Comparison of ENCODE assay signal across 1 cellular context in the genomic region with DNA sequence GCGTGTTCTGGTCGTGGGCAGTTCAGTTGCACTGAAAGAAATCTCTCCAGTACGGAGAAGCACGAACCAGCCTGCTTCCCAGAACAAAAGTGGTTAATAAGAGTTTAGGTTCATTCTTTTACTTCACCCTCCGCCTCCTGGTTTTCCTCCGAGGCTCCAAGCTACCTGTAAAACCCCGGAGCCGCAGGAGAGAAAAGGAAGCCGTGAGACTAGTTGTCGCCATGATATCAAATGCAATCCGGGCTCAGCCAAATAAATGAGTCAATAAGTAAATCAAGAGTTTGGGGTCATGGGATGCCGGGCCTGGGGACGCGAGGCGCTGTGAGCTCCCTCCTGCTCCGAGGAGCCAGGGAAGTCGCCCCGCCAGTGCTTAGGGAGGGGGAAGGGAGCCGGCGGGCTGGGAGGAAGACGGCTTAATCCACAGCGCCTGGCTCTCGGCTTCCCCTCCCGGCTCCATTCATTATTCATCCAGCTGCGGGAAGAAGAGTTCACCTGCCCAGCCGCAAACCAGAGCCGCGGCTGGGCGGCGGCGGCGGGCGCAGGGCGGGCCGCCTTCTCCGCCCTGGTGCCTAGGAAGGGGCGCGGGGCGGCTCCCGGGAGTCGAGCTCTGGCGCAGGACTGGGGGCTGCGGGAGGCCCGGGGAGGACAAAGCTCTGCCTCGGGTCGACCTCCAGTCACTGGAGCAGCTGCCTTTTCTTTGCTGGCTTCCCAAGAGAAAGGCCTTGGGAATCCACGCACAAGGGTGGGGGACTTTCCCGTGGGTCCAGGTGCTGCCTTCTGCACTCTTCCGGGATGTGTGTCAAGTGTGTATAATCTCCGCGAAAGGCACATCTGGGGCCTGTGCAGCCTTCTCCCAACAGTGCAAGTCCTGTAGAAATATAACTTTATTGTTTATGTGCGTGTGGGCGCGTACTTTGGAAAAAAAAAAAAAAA.
TF ChIP-seq lines count a peak whose summit lies in the region.

No MANE protein-coding gene starts in this region.

TF ChIP-seq in HepG2, 621 proteins besides CTCF, POLR2A, EP300 and RAD21 (continued from another document and continues in another):
- TF ChIP-seq, protein P1, sequence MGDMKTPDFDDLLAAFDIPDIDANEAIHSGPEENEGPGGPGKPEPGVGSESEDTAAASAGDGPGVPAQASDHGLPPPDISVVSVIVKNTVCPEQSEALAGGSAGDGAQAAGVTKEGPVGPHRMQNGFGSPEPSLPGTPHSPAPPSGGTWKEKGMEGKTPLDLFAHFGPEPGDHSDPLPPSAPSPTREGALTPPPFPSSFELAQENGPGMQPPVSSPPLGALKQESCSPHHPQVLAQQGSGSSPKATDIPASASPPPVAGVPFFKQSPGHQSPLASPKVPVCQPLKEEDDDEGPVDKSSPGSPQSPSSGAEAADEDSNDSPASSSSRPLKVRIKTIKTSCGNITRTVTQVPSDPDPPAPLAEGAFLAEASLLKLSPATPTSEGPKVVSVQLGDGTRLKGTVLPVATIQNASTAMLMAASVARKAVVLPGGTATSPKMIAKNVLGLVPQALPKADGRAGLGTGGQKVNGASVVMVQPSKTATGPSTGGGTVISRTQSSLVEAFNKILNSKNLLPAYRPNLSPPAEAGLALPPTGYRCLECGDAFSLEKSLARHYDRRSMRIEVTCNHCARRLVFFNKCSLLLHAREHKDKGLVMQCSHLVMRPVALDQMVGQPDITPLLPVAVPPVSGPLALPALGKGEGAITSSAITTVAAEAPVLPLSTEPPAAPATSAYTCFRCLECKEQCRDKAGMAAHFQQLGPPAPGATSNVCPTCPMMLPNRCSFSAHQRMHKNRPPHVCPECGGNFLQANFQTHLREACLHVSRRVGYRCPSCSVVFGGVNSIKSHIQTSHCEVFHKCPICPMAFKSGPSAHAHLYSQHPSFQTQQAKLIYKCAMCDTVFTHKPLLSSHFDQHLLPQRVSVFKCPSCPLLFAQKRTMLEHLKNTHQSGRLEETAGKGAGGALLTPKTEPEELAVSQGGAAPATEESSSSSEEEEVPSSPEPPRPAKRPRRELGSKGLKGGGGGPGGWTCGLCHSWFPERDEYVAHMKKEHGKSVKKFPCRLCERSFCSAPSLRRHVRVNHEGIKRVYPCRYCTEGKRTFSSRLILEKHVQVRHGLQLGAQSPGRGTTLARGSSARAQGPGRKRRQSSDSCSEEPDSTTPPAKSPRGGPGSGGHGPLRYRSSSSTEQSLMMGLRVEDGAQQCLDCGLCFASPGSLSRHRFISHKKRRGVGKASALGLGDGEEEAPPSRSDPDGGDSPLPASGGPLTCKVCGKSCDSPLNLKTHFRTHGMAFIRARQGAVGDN (CRISPR knock-in tag; IDR thresholded peaks at IDR 0.05) = peak; percentile 67
- TF ChIP-seq LCORL (IDR thresholded peaks at IDR 0.05) = no peak
- 0 out of 2 replicates have a peak, but pooled peaks have one; percentile 17 for TF ChIP-seq LCORL (CRISPR knock-in tag; IDR thresholded peaks at IDR 0.05)
- TF ChIP-seq NCOA2 (CRISPR knock-in tag; IDR thresholded peaks at IDR 0.05) = 0 out of 2 replicates have a peak, but pooled peaks have one; percentile 9
- TF ChIP-seq NRL (CRISPR knock-in tag; IDR thresholded peaks at IDR 0.05; ENCODE audit: borderline replicate concordance) = peak; percentile 50; the same call in 1 of the 2 replicates
- TF ChIP-seq HNRNPLL (IDR thresholded peaks at IDR 0.05; ENCODE audit: low read depth, low read length, poor library complexity, severe bottlenecking) = peak; percentile 43
- TF ChIP-seq HDAC2 (CRISPR knock-in tag; IDR thresholded peaks at IDR 0.05) = no peak
- 0 out of 2 replicates have a peak, but pooled peaks have one; percentile 22 for TF ChIP-seq ZNF703 (CRISPR knock-in tag; IDR thresholded peaks at IDR 0.05; ENCODE audit: borderline replicate concordance)
- TF ChIP-seq, protein P2, sequence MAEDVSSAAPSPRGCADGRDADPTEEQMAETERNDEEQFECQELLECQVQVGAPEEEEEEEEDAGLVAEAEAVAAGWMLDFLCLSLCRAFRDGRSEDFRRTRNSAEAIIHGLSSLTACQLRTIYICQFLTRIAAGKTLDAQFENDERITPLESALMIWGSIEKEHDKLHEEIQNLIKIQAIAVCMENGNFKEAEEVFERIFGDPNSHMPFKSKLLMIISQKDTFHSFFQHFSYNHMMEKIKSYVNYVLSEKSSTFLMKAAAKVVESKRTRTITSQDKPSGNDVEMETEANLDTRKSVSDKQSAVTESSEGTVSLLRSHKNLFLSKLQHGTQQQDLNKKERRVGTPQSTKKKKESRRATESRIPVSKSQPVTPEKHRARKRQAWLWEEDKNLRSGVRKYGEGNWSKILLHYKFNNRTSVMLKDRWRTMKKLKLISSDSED (CRISPR knock-in tag; IDR thresholded peaks at IDR 0.05) = no peak
- TF ChIP-seq ZNF484 (CRISPR knock-in tag; IDR thresholded peaks at IDR 0.05; ENCODE audit: borderline replicate concordance, low read depth) = no peak
- TF ChIP-seq, protein P3, sequence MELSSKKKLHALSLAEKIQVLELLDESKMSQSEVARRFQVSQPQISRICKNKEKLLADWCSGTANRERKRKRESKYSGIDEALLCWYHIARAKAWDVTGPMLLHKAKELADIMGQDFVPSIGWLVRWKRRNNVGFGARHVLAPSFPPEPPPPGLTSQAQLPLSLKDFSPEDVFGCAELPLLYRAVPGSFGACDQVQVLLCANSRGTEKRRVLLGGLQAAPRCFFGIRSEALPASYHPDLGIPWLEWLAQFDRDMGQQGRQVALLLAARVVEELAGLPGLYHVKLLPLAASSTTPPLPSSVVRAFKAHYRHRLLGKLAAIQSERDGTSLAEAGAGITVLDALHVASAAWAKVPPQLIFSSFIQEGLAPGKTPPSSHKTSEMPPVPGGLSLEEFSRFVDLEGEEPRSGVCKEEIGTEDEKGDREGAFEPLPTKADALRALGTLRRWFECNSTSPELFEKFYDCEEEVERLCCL (CRISPR knock-in tag; IDR thresholded peaks at IDR 0.05; ENCODE audit: borderline replicate concordance) = no peak
- peak; percentile 13; the same call in 1 of the 2 replicates for TF ChIP-seq ZMYM4 (CRISPR knock-in tag; IDR thresholded peaks at IDR 0.05)
- no peak for TF ChIP-seq ZNF20 (CRISPR knock-in tag; IDR thresholded peaks at IDR 0.05)
- no peak for TF ChIP-seq CC2D1A (CRISPR knock-in tag; IDR thresholded peaks at IDR 0.05)
- 0 out of 2 replicates have a peak, but pooled peaks have one; percentile 7 for TF ChIP-seq RCOR2 (CRISPR knock-in tag; IDR thresholded peaks at IDR 0.05)
- TF ChIP-seq TOPORS (CRISPR knock-in tag; IDR thresholded peaks at IDR 0.05) = no peak
- TF ChIP-seq ZNF550 (CRISPR knock-in tag; IDR thresholded peaks at IDR 0.05; ENCODE audit: borderline replicate concordance) = no peak
- TF ChIP-seq, protein P4, sequence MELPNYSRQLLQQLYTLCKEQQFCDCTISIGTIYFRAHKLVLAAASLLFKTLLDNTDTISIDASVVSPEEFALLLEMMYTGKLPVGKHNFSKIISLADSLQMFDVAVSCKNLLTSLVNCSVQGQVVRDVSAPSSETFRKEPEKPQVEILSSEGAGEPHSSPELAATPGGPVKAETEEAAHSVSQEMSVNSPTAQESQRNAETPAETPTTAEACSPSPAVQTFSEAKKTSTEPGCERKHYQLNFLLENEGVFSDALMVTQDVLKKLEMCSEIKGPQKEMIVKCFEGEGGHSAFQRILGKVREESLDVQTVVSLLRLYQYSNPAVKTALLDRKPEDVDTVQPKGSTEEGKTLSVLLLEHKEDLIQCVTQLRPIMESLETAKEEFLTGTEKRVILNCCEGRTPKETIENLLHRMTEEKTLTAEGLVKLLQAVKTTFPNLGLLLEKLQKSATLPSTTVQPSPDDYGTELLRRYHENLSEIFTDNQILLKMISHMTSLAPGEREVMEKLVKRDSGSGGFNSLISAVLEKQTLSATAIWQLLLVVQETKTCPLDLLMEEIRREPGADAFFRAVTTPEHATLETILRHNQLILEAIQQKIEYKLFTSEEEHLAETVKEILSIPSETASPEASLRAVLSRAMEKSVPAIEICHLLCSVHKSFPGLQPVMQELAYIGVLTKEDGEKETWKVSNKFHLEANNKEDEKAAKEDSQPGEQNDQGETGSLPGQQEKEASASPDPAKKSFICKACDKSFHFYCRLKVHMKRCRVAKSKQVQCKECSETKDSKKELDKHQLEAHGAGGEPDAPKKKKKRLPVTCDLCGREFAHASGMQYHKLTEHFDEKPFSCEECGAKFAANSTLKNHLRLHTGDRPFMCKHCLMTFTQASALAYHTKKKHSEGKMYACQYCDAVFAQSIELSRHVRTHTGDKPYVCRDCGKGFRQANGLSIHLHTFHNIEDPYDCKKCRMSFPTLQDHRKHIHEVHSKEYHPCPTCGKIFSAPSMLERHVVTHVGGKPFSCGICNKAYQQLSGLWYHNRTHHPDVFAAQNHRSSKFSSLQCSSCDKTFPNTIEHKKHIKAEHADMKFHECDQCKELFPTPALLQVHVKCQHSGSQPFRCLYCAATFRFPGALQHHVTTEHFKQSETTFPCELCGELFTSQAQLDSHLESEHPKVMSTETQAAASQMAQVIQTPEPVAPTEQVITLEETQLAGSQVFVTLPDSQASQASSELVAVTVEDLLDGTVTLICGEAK (IDR thresholded peaks at IDR 0.05) = peak; percentile 59; the same call in 1 of the 2 replicates
- TF ChIP-seq, protein P4 (CRISPR knock-in tag; IDR thresholded peaks at IDR 0.05) = peak; percentile 95
- 0 out of 2 replicates have a peak, but pooled peaks have one; percentile 32 for TF ChIP-seq RARG (CRISPR knock-in tag; IDR thresholded peaks at IDR 0.05; ENCODE audit: low read depth)
- TF ChIP-seq YEATS4 (CRISPR knock-in tag; IDR thresholded peaks at IDR 0.05; ENCODE audit: borderline replicate concordance) = peak; percentile 60; the same call in 1 of the 2 replicates
- peak; percentile 60; the same call in 1 of the 2 replicates for TF ChIP-seq ZNF891 (CRISPR knock-in tag; IDR thresholded peaks at IDR 0.05)
- TF ChIP-seq ZNF580 (CRISPR knock-in tag; IDR thresholded peaks at IDR 0.05; ENCODE audit: borderline replicate concordance, low read depth) = 0 out of 2 replicates have a peak, but pooled peaks have one; percentile 23
- TF ChIP-seq TCF12 (IDR thresholded peaks at IDR 0.05) = no peak
- TF ChIP-seq TCF12 (CRISPR knock-in tag; IDR thresholded peaks at IDR 0.05) = no peak
- TF ChIP-seq GZF1 (CRISPR knock-in tag; IDR thresholded peaks at IDR 0.05) = 0 out of 2 replicates have a peak, but pooled peaks have one; percentile 10
- TF ChIP-seq HMGXB4 (CRISPR knock-in tag; IDR thresholded peaks at IDR 0.05; ENCODE audit: borderline replicate concordance in 1 of 2, low read depth in 1 of 2) = peak; percentile 22 to 79
- 0 out of 2 replicates have a peak, but pooled peaks have one; percentile 8 for TF ChIP-seq CCDC6 (CRISPR knock-in tag; IDR thresholded peaks at IDR 0.05)
- TF ChIP-seq SNRNP70 (IDR thresholded peaks at IDR 0.05; ENCODE audit: low read depth, low read length) = no peak
- TF ChIP-seq DNMT3B (CRISPR knock-in tag; conservative IDR thresholded peaks at IDR 0.05) = no peak
- no peak for TF ChIP-seq ZBTB21 (CRISPR knock-in tag; IDR thresholded peaks at IDR 0.05)
- peak; percentile 35; the same call in 1 of the 2 replicates for TF ChIP-seq ZNF839 (CRISPR knock-in tag; IDR thresholded peaks at IDR 0.05; ENCODE audit: borderline replicate concordance)
- 0 out of 2 replicates have a peak, but pooled peaks have one; percentile 6 for TF ChIP-seq E2F1 (CRISPR knock-in tag; IDR thresholded peaks at IDR 0.05)
